ENCODE assay signal across 28 cellular contexts in genomic region chr1:210800756-210801155, GRCh38.
"Had no signal": no experiment of that assay in that cellular context is flagged by ENCODE, and none has a peak within 500 bp of the region (broad histone marks: within the 10 kb centered on the region; RNA-seq: fewer than 3 reads in every experiment).

No MANE protein-coding gene starts in this region.

- H3K27ac Mint-ChIP-seq: activated CD4-positive, alpha-beta T cell treated with anti-CD3 and anti-CD28 coated beads for 36 hours; activated CD8-positive, alpha-beta memory T cell treated with anti-CD3 and anti-CD28 coated beads, Interleukin-2, amount 10 ng/mL, durations not matched to agents 7 days and 5 days; activated CD8-positive, alpha-beta T cell treated with anti-CD3 and anti-CD28 coated beads, Interleukin-2, amount 10 ng/mL, durations not matched to agents 7 days and 5 days; activated naive CD8-positive, alpha-beta T cell; activated T-cell treated with anti-CD3 and anti-CD28 coated beads, Interleukin-2, amount 50 U/mL, for 72 hours; immature natural killer cell; mesothelial cell of epicardium; naive B cell; nephron progenitor cell; stimulated activated effector memory CD8-positive, alpha-beta T cell treated with anti-CD3 and anti-CD28 coated beads, Interleukin-12 subunit alpha, Interleukin-12 subunit beta, amount 100 ng/mL, for 72 hours; stimulated activated naive CD8-positive, alpha-beta T cell treated with anti-CD3 and anti-CD28 coated beads, Interleukin-15, Interleukin-2, amounts not matched to agents 100 ng/mL and 50 ng/mL, for 24 hours; type B pancreatic cell had no signal

- H3K4me3 Mint-ChIP-seq: activated CD4-positive, alpha-beta T cell treated with anti-CD3 and anti-CD28 coated beads for 36 hours; activated CD8-positive, alpha-beta memory T cell treated with anti-CD3 and anti-CD28 coated beads, Interleukin-2, amount 10 ng/mL, durations not matched to agents 7 days and 5 days; activated CD8-positive, alpha-beta T cell treated with anti-CD3 and anti-CD28 coated beads, Interleukin-2, amount 10 ng/mL, durations not matched to agents 7 days and 5 days; activated naive CD8-positive, alpha-beta T cell; activated T-cell treated with anti-CD3 and anti-CD28 coated beads, Interleukin-2, amount 50 U/mL, for 72 hours; immature natural killer cell; mesothelial cell of epicardium; naive B cell; nephron progenitor cell; stimulated activated effector memory CD8-positive, alpha-beta T cell treated with anti-CD3 and anti-CD28 coated beads, Interleukin-12 subunit alpha, Interleukin-12 subunit beta, amount 100 ng/mL, for 72 hours; stimulated activated naive CD8-positive, alpha-beta T cell treated with anti-CD3 and anti-CD28 coated beads, Interleukin-15, Interleukin-2, amounts not matched to agents 100 ng/mL and 50 ng/mL, for 24 hours; type B pancreatic cell had no signal

- ATAC-seq: activated CD4-positive, alpha-beta T cell treated with anti-CD3 and anti-CD28 coated beads for 36 hours; activated CD8-positive, alpha-beta memory T cell treated with anti-CD3 and anti-CD28 coated beads, Interleukin-2, amount 10 ng/mL, durations not matched to agents 7 days and 5 days; activated CD8-positive, alpha-beta T cell treated with anti-CD3 and anti-CD28 coated beads, Interleukin-2, amount 10 ng/mL, durations not matched to agents 7 days and 5 days; activated T-cell treated with anti-CD3 and anti-CD28 coated beads, Interleukin-2, amount 50 U/mL, for 72 hours; heart left ventricle; left colon; sciatic nerve; stimulated activated effector memory CD8-positive, alpha-beta T cell treated with anti-CD3 and anti-CD28 coated beads, Interleukin-12 subunit alpha, Interleukin-12 subunit beta, amount 100 ng/mL, for 72 hours had no signal

- DNase-seq: activated CD4-positive, alpha-beta T cell treated with anti-CD3 and anti-CD28 coated beads for 36 hours; activated CD4-positive, CD25-positive, alpha-beta regulatory T cell; activated CD8-positive, alpha-beta memory T cell treated with anti-CD3 and anti-CD28 coated beads, Interleukin-2, amount 10 ng/mL, durations not matched to agents 7 days and 5 days; activated CD8-positive, alpha-beta T cell treated with anti-CD3 and anti-CD28 coated beads, Interleukin-2, amount 10 ng/mL, durations not matched to agents 7 days and 5 days; activated naive CD4-positive, alpha-beta T cell; activated T-cell treated with anti-CD3 and anti-CD28 coated beads, Interleukin-2, amount 50 U/mL, for 72 hours; adrenal gland; aorta; brain microvascular endothelial cell; effector memory CD4-positive, alpha-beta T cell; heart left ventricle; hypothalamus; immature natural killer cell; kidney; left colon; naive B cell; nephron progenitor cell; small intestine; stimulated activated CD4-positive, alpha-beta T cell treated with anti-CD3 and anti-CD28 coated beads, Interleukin-4, amount 100 ng/mL, for 24 hours; T-helper 1 cell; uterus had no signal

- H3K9me3 Mint-ChIP-seq: activated T-cell treated with anti-CD3 and anti-CD28 coated beads, Interleukin-2, amount 50 U/mL, for 72 hours; immature natural killer cell; mesothelial cell of epicardium; nephron progenitor cell; stimulated activated effector memory CD8-positive, alpha-beta T cell treated with anti-CD3 and anti-CD28 coated beads, Interleukin-12 subunit alpha, Interleukin-12 subunit beta, amount 100 ng/mL, for 72 hours; stimulated activated naive CD8-positive, alpha-beta T cell treated with anti-CD3 and anti-CD28 coated beads, Interleukin-15, Interleukin-2, amounts not matched to agents 100 ng/mL and 50 ng/mL, for 24 hours; type B pancreatic cell had no signal

- H3K4me3 ChIP-seq: adrenal gland, heart left ventricle, thoracic aorta, uterus had no signal

- H3K27me3 Mint-ChIP-seq: type B pancreatic cell had no signal

- H3K4me1 Mint-ChIP-seq: activated CD4-positive, alpha-beta T cell treated with anti-CD3 and anti-CD28 coated beads for 36 hours; activated CD8-positive, alpha-beta memory T cell treated with anti-CD3 and anti-CD28 coated beads, Interleukin-2, amount 10 ng/mL, durations not matched to agents 7 days and 5 days; immature natural killer cell; mesothelial cell of epicardium; naive B cell; nephron progenitor cell; stimulated activated effector memory CD8-positive, alpha-beta T cell treated with anti-CD3 and anti-CD28 coated beads, Interleukin-12 subunit alpha, Interleukin-12 subunit beta, amount 100 ng/mL, for 72 hours had no signal

- H3K36me3 Mint-ChIP-seq: activated CD8-positive, alpha-beta memory T cell treated with anti-CD3 and anti-CD28 coated beads, Interleukin-2, amount 10 ng/mL, durations not matched to agents 7 days and 5 days; activated naive CD8-positive, alpha-beta T cell; immature natural killer cell; mesothelial cell of epicardium; naive B cell; stimulated activated effector memory CD8-positive, alpha-beta T cell treated with anti-CD3 and anti-CD28 coated beads, Interleukin-12 subunit alpha, Interleukin-12 subunit beta, amount 100 ng/mL, for 72 hours; type B pancreatic cell had no signal
